18 cellular contexts compared by ENCODE assay signal in the genomic region with DNA sequence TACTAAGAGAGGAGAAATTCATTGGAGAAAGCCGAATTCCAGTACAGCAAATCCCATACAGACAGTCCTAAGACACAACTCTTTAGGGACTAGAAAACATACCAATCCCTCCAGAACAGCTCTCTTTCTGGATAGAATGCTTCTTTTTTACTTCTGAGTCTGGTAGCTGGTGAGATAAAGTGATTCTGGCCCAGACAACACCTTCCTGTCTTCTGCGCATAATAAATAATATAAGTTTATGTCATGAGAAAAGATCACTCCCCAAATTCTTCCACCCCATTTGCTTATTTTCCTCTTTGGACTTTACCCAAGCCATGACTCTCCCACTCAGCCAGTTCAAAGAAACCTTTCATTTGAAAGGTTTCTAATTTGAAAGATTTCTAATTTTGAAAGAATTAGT.
"Had no signal": no experiment of that assay in that cellular context is flagged by ENCODE, and none has a peak within 500 bp of the region (broad histone marks: within the 10 kb centered on the region; RNA-seq: fewer than 3 reads in every experiment).

No MANE protein-coding gene starts in this region.

- H3K36me3 ChIP-seq: gastroesophageal sphincter, neutrophil, suprapubic skin, tibial artery, upper lobe of left lung, vagina had no signal

- H3K9me3 ChIP-seq: gastroesophageal sphincter, neutrophil, suprapubic skin, tibial artery, upper lobe of left lung, vagina had no signal

- H3K27me3 ChIP-seq: gastroesophageal sphincter, neutrophil, suprapubic skin, tibial artery, upper lobe of left lung, vagina had no signal

- H3K4me1 ChIP-seq: tibial artery, upper lobe of left lung, vagina had no signal

- H3K4me3 ChIP-seq: coronary artery, gastroesophageal sphincter, lung, smooth muscle cell, suprapubic skin, tibial artery, upper lobe of left lung, vagina had no signal

- H3K27ac ChIP-seq: coronary artery, neutrophil, suprapubic skin, tibial artery, upper lobe of left lung, vagina had no signal

- ATAC-seq: gastroesophageal sphincter; left ventricle myocardium superior; right cardiac atrium; stimulated activated naive CD8-positive, alpha-beta T cell treated with anti-CD3 and anti-CD28 coated beads, Interleukin-15, Interleukin-2, amounts not matched to agents 100 U/mL and 50 U/mL, for 24 hours had no signal

- DNase-seq: effector CD8-positive, alpha-beta T cell; foreskin fibroblast; immature natural killer cell; left ventricle myocardium superior; mesenchymal stem cell; naive B cell; right cardiac atrium; stimulated activated CD4-positive, alpha-beta T cell treated with anti-CD3 and anti-CD28 coated beads, Interleukin-2, amount 100 ng/mL, for 48 hours; stimulated activated naive CD8-positive, alpha-beta T cell treated with anti-CD3 and anti-CD28 coated beads, Interleukin-15, Interleukin-2, amounts not matched to agents 100 U/mL and 50 U/mL, for 24 hours; tibial artery; upper lobe of left lung had no signal
